11 cellular contexts compared by ENCODE assay signal in genomic region chr5:172496671-172497371, GRCh38. TPM values are rescaled to one million over a fixed set of nuclear protein-coding genes. Genes with fewer than 3 reads are reported as not detected.
DNase-seq lines count a peak whose midpoint lies in the region; ATAC-seq and TF ChIP-seq lines count a peak whose summit lies in the region.
"Had no signal": no experiment of that assay in that cellular context is flagged by ENCODE, and none has a peak within 500 bp of the region (broad histone marks: within the 10 kb centered on the region; RNA-seq: fewer than 3 reads in every experiment).

No MANE protein-coding gene starts in this region.

- H2AK5ac ChIP-seq in IMR-90 (ENCODE audit: low read depth, low read length): no peak overlapping the region

- H3K14ac ChIP-seq in IMR-90 (replicated peaks; ENCODE audit: low read depth, low read length): no peak overlapping the region

- H3K4me1 ChIP-seq in IMR-90 (ENCODE audit: control insufficient read depth, insufficient read depth, low read length): no peaks in the 10 kb centered on the region

- dilution Hi-C loops in IMR-90 (cut with HindIII; ENCODE audit: low sequenced_read_pairs, unreplicated experiment): no loop called here

- no peaks in the 10 kb centered on the region for H3K79me1 ChIP-seq in IMR-90 (ENCODE audit: low read depth in 1 of 2, low read length in 2 of 2)

- WGBS in IMR-90 (ENCODE audit: extremely low coverage in 2 of 2, insufficient read length in 1 of 2), 2 experiments: 37% methylated on average over 6 of the region's 12 CpGs; no CpG with 5 or more reads in 1 of the 2 experiments

- H2BK5ac ChIP-seq in IMR-90 (ENCODE audit: low read depth, low read length, poor library complexity, severe bottlenecking): no peak overlapping the region

- no peaks in the 10 kb centered on the region for H3K36me3 Mint-ChIP-seq in central memory CD8-positive, alpha-beta T cell (ENCODE audit: insufficient read depth)
- H3K36me3 Mint-ChIP-seq: stimulated activated effector memory CD8-positive, alpha-beta T cell treated with anti-CD3 and anti-CD28 coated beads, Interleukin-12 subunit alpha, Interleukin-12 subunit beta, amount 100 ng/mL, for 72 hours had no signal

- H3K27ac Mint-ChIP-seq in central memory CD8-positive, alpha-beta T cell (ENCODE audit: low read depth): no peak overlapping the region
- H3K27ac Mint-ChIP-seq: stimulated activated effector memory CD8-positive, alpha-beta T cell treated with anti-CD3 and anti-CD28 coated beads, Interleukin-12 subunit alpha, Interleukin-12 subunit beta, amount 100 ng/mL, for 72 hours had no signal

- no peaks in the 10 kb centered on the region for H3K9me3 ChIP-seq in IMR-90 (ENCODE audit: control insufficient read depth, insufficient read depth, low read length)

- no peak overlapping the region for H3K4ac ChIP-seq in IMR-90 (ENCODE audit: low read depth, low read length)

- no TSS peak for BruUV-seq in IMR-90 (replicated peaks; lab: Mats Ljungman, UMichigan)

- H2AK9ac ChIP-seq in IMR-90 (replicated peaks; ENCODE audit: low read depth, low read length, poor library complexity): peak overlapping the region; percentile 42

- intact Hi-C loops in IMR-90 (cut with micrococcal nuclease): no loop called here

- CTCF ChIA-PET in IMR-90 (lab: Yijun Ruan, JAX): no interaction called here
- CTCF ChIA-PET in HEK293T (lab: Yijun Ruan, JAX): no interaction called here

- in situ Hi-C loops in IMR-90 (cut with MboI; ENCODE audit: low sequenced_read_pairs): no loop called here

- no peak overlapping the region for H3K4me3 ChIP-seq in IMR-90 (ENCODE audit: insufficient read depth, low read depth, low read length)

- H3K27me3 ChIP-seq in IMR-90 (ENCODE audit: control insufficient read depth, insufficient read depth, low read length): peaks cover 62% of the 10 kb centered on the region

- TF ChIP-seq POLR2A in IMR-90 (IDR thresholded peaks at IDR 0.05; ENCODE audit: low read depth, low read length): no peak

- H3K18ac ChIP-seq in IMR-90 (ENCODE audit: low read depth, low read length): no peak overlapping the region

- H3K27me3 Mint-ChIP-seq in central memory CD8-positive, alpha-beta T cell: peaks cover 58% of the 10 kb centered on the region

- DNase-seq in IMR-90 (no peak), hepatic stellate cell (ENCODE audit: low spot score) (peak; percentile 74), stromal cell of bone marrow (ENCODE audit: low read depth) (peak; percentile 57), NCI-H2107 treated with DMSO at 0.1 percent for 48 hours (lab: John Stamatoyannopoulos, UW; ENCODE audit: unreplicated experiment) (no peak), NCI-H2107 (lab: John Stamatoyannopoulos, UW) (no peak), HEK293T (ENCODE audit: extremely low spot score) (no peak), HPDE6-E6E7 (ENCODE audit: extremely low spot score) (no peak)
- DNase-seq in central memory CD8-positive, alpha-beta T cell (ENCODE audit: low spot score in 2 of 2): peak; percentile 2 to 6
- DNase-seq: activated gamma-delta T cell, NCI-H2029 had no signal

- H3K4me3 Mint-ChIP-seq in central memory CD8-positive, alpha-beta T cell: no peak overlapping the region
- H3K4me3 Mint-ChIP-seq: stimulated activated effector memory CD8-positive, alpha-beta T cell treated with anti-CD3 and anti-CD28 coated beads, Interleukin-12 subunit alpha, Interleukin-12 subunit beta, amount 100 ng/mL, for 72 hours had no signal

- no peak overlapping the region for H2BK15ac ChIP-seq in IMR-90 (ENCODE audit: low read depth, low read length)

- H3K9ac ChIP-seq in IMR-90 (ENCODE audit: low read depth, low read length): no peak overlapping the region

- H3K9me1 ChIP-seq in IMR-90 (ENCODE audit: insufficient read depth, low read length): no peaks in the 10 kb centered on the region

- no peak for TF ChIP-seq CTCF in IMR-90 (conservative IDR thresholded peaks at IDR 0.05; ENCODE audit: low read depth, low read length)

- no peak for TF ChIP-seq RAD21 in IMR-90 (IDR thresholded peaks at IDR 0.05; ENCODE audit: low read length)

- H3K4me1 Mint-ChIP-seq in central memory CD8-positive, alpha-beta T cell: no peaks in the 10 kb centered on the region
- H3K4me1 Mint-ChIP-seq: stimulated activated effector memory CD8-positive, alpha-beta T cell treated with anti-CD3 and anti-CD28 coated beads, Interleukin-12 subunit alpha, Interleukin-12 subunit beta, amount 100 ng/mL, for 72 hours had no signal

- H3K9me3 Mint-ChIP-seq in central memory CD8-positive, alpha-beta T cell: no peaks in the 10 kb centered on the region
- H3K9me3 Mint-ChIP-seq: stimulated activated effector memory CD8-positive, alpha-beta T cell treated with anti-CD3 and anti-CD28 coated beads, Interleukin-12 subunit alpha, Interleukin-12 subunit beta, amount 100 ng/mL, for 72 hours had no signal

- H3K36me3 ChIP-seq in IMR-90 (ENCODE audit: control insufficient read depth, insufficient read depth, low read length): no peaks in the 10 kb centered on the region

- H2AFZ ChIP-seq in IMR-90 (replicated peaks; ENCODE audit: low read length, poor library complexity): no peak overlapping the region

- no peak overlapping the region for H3K23ac ChIP-seq in IMR-90 (ENCODE audit: low read depth, low read length)

- H4K91ac ChIP-seq in IMR-90 (ENCODE audit: insufficient read depth, low read depth, low read length): no peak overlapping the region

- H2BK120ac ChIP-seq in IMR-90 (ENCODE audit: low read depth, low read length): no peak overlapping the region

- no peak overlapping the region for H3K27ac ChIP-seq in IMR-90 (ENCODE audit: insufficient read depth, low read length)

- H4K8ac ChIP-seq in IMR-90 (ENCODE audit: low read depth in 2 of 2, low read length in 2 of 2): no peak overlapping the region

- H3K56ac ChIP-seq in IMR-90 (ENCODE audit: extremely low read depth, insufficient read depth, low read length): no peak overlapping the region

- no peak overlapping the region for H3K4me2 ChIP-seq in IMR-90 (ENCODE audit: low read depth, low read length)

- ATAC-seq in IMR-90 (ENCODE audit: low read depth): no peak
- no peak for ATAC-seq in central memory CD8-positive, alpha-beta T cell (replicated peaks; ENCODE audit: extremely low read depth, poor library complexity, severe bottlenecking)
- ATAC-seq: stimulated activated effector memory CD8-positive, alpha-beta T cell treated with anti-CD3 and anti-CD28 coated beads, Interleukin-12 subunit alpha, Interleukin-12 subunit beta, amount 100 ng/mL, for 72 hours had no signal

- POLR2A ChIA-PET in IMR-90 (lab: Charles Lee; ENCODE audit: unreplicated experiment) (no interaction called here), HEK293T (lab: Yijun Ruan, JAX) (no interaction called here)

- no peak overlapping the region for H2BK20ac ChIP-seq in IMR-90 (ENCODE audit: low read depth, low read length)

- no peak overlapping the region for H4K5ac ChIP-seq in IMR-90 (ENCODE audit: low read depth, low read length)

- H4K20me1 ChIP-seq in IMR-90 (ENCODE audit: insufficient read depth, low read length): no peaks in the 10 kb centered on the region

TF ChIP-seq in IMR-90, 13 proteins besides CTCF, POLR2A, EP300 and RAD21 (continues in another document):
- TF ChIP-seq CEBPB (IDR thresholded peaks at IDR 0.05; ENCODE audit: low read depth, low read length): no peak
- TF ChIP-seq NFE2L2 (IDR thresholded peaks at IDR 0.05; ENCODE audit: low read depth, low read length): no peak
- no peak for TF ChIP-seq RCOR1 (IDR thresholded peaks at IDR 0.05; ENCODE audit: insufficient replicate concordance, low read length)
- TF ChIP-seq MAZ (IDR thresholded peaks at IDR 0.05; ENCODE audit: borderline replicate concordance, low read depth, low read length): no peak
- no peak for TF ChIP-seq RFX5 (IDR thresholded peaks at IDR 0.05; ENCODE audit: low read depth, low read length)
- TF ChIP-seq MAFK (IDR thresholded peaks at IDR 0.05; ENCODE audit: low read depth, low read length): no peak
- TF ChIP-seq FOS (IDR thresholded peaks at IDR 0.05; ENCODE audit: low read depth, low read length): no peak
- TF ChIP-seq BHLHE40 (IDR thresholded peaks at IDR 0.05; ENCODE audit: low read depth, low read length): no peak
- no peak for TF ChIP-seq USF2 (IDR thresholded peaks at IDR 0.05; ENCODE audit: low read depth, low read length)
- no peak for TF ChIP-seq CHD1 (IDR thresholded peaks at IDR 0.05; ENCODE audit: low read depth, low read length)

TF ChIP-seq in HEK293T, 16 proteins besides CTCF, POLR2A, EP300 and RAD21:
- TF ChIP-seq HDGF (IDR thresholded peaks at IDR 0.05; ENCODE audit: borderline replicate concordance) (no peak), ZNF384 (IDR thresholded peaks at IDR 0.05) (no peak), BHLHE40 (IDR thresholded peaks at IDR 0.05; ENCODE audit: borderline replicate concordance) (no peak), TARDBP (IDR thresholded peaks at IDR 0.05) (no peak), FOXK2 (IDR thresholded peaks at IDR 0.05) (no peak), PKNOX1 (IDR thresholded peaks at IDR 0.05) (no peak), FOXM1 (IDR thresholded peaks at IDR 0.05; ENCODE audit: borderline replicate concordance) (no peak), ELF4 (IDR thresholded peaks at IDR 0.05) (no peak), CTBP1 (IDR thresholded peaks at IDR 0.05; ENCODE audit: borderline replicate concordance) (no peak), SUZ12 (IDR thresholded peaks at IDR 0.05) (no peak), FOXA1 (IDR thresholded peaks at IDR 0.05) (no peak)

RNA-seq across cellular contexts. Expression of gene SH3PXD2B, which starts 42.5 kb away (rescaled TPM):
- total RNA-seq in IMR-90 (2012; rRNA removed): 7.8 and 8.2 TPM in 2 replicates
- polyA plus RNA-seq in IMR-90 (2012; rRNA removed): 14.4 and 15.0 TPM in 2 replicates
- polyA plus RNA-seq in IMR-90 (2012; cell fraction: cytosol; rRNA removed): 6.6 and 11.4 TPM in 2 replicates
- 16.7 and 24.7 TPM in 2 replicates for polyA plus RNA-seq in IMR-90 (2012; cell fraction: nucleus; rRNA removed; ENCODE audit: low replicate concordance)

Comparison
In these comparisons a context has a peak if more than half of its experiments do, and no peak if none do; other contexts are left out.
1. DNase-seq: peak in central memory CD8-positive, alpha-beta T cell (2 of 2), hepatic stellate cell (single experiment) and stromal cell of bone marrow (single experiment); none in IMR-90 (single experiment), NCI-H2107 treated with DMSO at 0.1 percent for 48 hours (single experiment), NCI-H2107 (single experiment), HEK293T (single experiment) and HPDE6-E6E7 (single experiment).